Comparison of ENCODE assay signal across 1 cellular context in the genomic region with DNA sequence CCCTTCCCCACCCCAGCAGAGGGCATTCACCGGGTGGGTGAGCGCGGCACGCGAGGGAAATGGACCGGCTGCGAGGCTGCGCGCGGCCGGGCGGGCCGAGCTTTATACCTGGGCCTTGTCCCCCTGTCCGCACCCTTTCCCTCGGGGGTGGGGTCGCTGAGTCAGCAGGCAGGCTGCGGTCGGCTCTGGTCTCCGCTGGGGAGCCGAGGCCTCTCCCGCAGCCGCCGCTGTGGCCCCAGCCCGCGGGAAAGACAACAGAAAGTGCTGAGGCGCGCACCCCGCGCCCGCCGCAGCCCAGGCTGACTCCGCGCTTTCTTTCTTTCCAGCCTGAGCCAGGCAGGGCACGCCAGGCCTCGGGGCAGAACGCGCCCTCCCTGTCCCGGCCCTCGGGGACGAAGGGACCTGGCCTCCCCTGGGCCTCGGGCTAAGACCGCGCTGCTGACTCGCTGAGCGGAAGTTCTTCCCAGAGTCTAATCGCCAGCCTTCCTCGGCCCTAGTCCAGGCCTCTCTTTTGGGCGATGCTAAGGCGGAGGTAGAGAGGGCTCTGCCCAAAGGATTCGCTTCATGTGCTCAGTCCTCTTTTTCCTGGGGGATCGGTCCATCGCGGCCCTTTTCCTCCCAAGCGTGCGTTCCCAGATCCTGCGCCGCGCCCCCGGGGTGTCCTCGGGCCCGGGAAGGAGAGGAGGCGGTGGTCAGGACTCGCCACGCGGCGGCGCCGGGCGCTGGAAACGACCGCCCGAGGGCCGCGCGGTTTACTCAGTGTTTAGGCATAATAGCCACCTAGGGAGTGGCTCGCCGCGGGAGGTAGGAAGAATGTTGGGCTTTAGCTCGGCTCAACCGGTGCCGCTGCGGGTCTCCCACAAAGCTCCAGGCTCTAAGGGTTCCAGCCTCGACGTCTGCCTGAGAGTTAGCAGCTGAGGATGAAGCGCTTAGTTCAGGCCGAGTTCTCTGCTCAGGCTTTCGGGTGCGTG.
TF ChIP-seq lines count a peak whose summit lies in the region.

A gene with protein sequence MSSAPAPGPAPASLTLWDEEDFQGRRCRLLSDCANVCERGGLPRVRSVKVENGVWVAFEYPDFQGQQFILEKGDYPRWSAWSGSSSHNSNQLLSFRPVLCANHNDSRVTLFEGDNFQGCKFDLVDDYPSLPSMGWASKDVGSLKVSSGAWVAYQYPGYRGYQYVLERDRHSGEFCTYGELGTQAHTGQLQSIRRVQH (minus strand): TSS at position 78 of the 971 bp plus-strand sequence. CDS start 246 bp downstream, outside the sequence.

TF ChIP-seq in HEK293, 187 proteins besides CTCF, POLR2A, EP300 and RAD21 (continued from another document):
- TF ChIP-seq ZIC2 (tag by site-specific recombination; IDR thresholded peaks at IDR 0.05) = peak; percentile 56
- TF ChIP-seq ZNF529 (tag by site-specific recombination; IDR thresholded peaks at IDR 0.05; ENCODE audit: insufficient replicate concordance) = no peak
- TF ChIP-seq BCL11A (tag by site-specific recombination; IDR thresholded peaks at IDR 0.05; ENCODE audit: low read depth) = no peak
- no peak for TF ChIP-seq ZNF623 (tag by site-specific recombination; IDR thresholded peaks at IDR 0.05)
- TF ChIP-seq ZNF23 (tag by site-specific recombination; IDR thresholded peaks at IDR 0.05; ENCODE audit: borderline replicate concordance) = no peak
- TF ChIP-seq ZBTB8A (tag by site-specific recombination; IDR thresholded peaks at IDR 0.05) = 0 out of 2 replicates have a peak, but pooled peaks have one; percentile 21
- TF ChIP-seq ZNF530 (tag by site-specific recombination; IDR thresholded peaks at IDR 0.05; ENCODE audit: low read depth) = no peak
- TF ChIP-seq ZBTB17 (tag by site-specific recombination; IDR thresholded peaks at IDR 0.05) = no peak
- TF ChIP-seq, protein P1, sequence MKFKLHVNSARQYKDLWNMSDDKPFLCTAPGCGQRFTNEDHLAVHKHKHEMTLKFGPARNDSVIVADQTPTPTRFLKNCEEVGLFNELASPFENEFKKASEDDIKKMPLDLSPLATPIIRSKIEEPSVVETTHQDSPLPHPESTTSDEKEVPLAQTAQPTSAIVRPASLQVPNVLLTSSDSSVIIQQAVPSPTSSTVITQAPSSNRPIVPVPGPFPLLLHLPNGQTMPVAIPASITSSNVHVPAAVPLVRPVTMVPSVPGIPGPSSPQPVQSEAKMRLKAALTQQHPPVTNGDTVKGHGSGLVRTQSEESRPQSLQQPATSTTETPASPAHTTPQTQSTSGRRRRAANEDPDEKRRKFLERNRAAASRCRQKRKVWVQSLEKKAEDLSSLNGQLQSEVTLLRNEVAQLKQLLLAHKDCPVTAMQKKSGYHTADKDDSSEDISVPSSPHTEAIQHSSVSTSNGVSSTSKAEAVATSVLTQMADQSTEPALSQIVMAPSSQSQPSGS (tag by site-specific recombination; IDR thresholded peaks at IDR 0.05; ENCODE audit: low read depth) = no peak
- TF ChIP-seq, protein P2, sequence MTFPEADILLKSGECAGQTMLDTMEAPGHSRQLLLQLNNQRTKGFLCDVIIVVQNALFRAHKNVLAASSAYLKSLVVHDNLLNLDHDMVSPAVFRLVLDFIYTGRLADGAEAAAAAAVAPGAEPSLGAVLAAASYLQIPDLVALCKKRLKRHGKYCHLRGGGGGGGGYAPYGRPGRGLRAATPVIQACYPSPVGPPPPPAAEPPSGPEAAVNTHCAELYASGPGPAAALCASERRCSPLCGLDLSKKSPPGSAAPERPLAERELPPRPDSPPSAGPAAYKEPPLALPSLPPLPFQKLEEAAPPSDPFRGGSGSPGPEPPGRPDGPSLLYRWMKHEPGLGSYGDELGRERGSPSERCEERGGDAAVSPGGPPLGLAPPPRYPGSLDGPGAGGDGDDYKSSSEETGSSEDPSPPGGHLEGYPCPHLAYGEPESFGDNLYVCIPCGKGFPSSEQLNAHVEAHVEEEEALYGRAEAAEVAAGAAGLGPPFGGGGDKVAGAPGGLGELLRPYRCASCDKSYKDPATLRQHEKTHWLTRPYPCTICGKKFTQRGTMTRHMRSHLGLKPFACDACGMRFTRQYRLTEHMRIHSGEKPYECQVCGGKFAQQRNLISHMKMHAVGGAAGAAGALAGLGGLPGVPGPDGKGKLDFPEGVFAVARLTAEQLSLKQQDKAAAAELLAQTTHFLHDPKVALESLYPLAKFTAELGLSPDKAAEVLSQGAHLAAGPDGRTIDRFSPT (tag by site-specific recombination; IDR thresholded peaks at IDR 0.05) = no peak
- no peak for TF ChIP-seq ZBTB48 (tag by site-specific recombination; IDR thresholded peaks at IDR 0.05)
- TF ChIP-seq ZNF184 (tag by site-specific recombination; IDR thresholded peaks at IDR 0.05) = no peak
- TF ChIP-seq ZNF138 (tag by site-specific recombination; IDR thresholded peaks at IDR 0.05; ENCODE audit: borderline replicate concordance) = no peak
- no peak for TF ChIP-seq ZNF621 (tag by site-specific recombination; IDR thresholded peaks at IDR 0.05)
- no peak for TF ChIP-seq ZNF514 (tag by site-specific recombination; IDR thresholded peaks at IDR 0.05)
- TF ChIP-seq, protein P3, sequence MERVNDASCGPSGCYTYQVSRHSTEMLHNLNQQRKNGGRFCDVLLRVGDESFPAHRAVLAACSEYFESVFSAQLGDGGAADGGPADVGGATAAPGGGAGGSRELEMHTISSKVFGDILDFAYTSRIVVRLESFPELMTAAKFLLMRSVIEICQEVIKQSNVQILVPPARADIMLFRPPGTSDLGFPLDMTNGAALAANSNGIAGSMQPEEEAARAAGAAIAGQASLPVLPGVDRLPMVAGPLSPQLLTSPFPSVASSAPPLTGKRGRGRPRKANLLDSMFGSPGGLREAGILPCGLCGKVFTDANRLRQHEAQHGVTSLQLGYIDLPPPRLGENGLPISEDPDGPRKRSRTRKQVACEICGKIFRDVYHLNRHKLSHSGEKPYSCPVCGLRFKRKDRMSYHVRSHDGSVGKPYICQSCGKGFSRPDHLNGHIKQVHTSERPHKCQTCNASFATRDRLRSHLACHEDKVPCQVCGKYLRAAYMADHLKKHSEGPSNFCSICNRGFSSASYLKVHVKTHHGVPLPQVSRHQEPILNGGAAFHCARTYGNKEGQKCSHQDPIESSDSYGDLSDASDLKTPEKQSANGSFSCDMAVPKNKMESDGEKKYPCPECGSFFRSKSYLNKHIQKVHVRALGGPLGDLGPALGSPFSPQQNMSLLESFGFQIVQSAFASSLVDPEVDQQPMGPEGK (tag by site-specific recombination; IDR thresholded peaks at IDR 0.05) = no peak
- TF ChIP-seq, protein P4, sequence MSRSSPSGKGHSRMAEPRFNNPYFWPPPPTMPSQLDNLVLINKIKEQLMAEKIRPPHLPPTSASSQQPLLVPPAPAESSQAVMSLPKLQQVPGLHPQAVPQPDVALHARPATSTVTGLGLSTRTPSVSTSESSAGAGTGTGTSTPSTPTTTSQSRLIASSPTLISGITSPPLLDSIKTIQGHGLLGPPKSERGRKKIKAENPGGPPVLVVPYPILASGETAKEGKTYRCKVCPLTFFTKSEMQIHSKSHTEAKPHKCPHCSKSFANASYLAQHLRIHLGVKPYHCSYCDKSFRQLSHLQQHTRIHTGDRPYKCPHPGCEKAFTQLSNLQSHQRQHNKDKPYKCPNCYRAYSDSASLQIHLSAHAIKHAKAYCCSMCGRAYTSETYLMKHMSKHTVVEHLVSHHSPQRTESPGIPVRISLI (tag by site-specific recombination; IDR thresholded peaks at IDR 0.05) = no peak
- TF ChIP-seq, protein P5, sequence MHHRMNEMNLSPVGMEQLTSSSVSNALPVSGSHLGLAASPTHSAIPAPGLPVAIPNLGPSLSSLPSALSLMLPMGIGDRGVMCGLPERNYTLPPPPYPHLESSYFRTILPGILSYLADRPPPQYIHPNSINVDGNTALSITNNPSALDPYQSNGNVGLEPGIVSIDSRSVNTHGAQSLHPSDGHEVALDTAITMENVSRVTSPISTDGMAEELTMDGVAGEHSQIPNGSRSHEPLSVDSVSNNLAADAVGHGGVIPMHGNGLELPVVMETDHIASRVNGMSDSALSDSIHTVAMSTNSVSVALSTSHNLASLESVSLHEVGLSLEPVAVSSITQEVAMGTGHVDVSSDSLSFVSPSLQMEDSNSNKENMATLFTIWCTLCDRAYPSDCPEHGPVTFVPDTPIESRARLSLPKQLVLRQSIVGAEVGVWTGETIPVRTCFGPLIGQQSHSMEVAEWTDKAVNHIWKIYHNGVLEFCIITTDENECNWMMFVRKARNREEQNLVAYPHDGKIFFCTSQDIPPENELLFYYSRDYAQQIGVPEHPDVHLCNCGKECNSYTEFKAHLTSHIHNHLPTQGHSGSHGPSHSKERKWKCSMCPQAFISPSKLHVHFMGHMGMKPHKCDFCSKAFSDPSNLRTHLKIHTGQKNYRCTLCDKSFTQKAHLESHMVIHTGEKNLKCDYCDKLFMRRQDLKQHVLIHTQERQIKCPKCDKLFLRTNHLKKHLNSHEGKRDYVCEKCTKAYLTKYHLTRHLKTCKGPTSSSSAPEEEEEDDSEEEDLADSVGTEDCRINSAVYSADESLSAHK (tag by site-specific recombination; IDR thresholded peaks at IDR 0.05) = no peak
- TF ChIP-seq, protein P6, sequence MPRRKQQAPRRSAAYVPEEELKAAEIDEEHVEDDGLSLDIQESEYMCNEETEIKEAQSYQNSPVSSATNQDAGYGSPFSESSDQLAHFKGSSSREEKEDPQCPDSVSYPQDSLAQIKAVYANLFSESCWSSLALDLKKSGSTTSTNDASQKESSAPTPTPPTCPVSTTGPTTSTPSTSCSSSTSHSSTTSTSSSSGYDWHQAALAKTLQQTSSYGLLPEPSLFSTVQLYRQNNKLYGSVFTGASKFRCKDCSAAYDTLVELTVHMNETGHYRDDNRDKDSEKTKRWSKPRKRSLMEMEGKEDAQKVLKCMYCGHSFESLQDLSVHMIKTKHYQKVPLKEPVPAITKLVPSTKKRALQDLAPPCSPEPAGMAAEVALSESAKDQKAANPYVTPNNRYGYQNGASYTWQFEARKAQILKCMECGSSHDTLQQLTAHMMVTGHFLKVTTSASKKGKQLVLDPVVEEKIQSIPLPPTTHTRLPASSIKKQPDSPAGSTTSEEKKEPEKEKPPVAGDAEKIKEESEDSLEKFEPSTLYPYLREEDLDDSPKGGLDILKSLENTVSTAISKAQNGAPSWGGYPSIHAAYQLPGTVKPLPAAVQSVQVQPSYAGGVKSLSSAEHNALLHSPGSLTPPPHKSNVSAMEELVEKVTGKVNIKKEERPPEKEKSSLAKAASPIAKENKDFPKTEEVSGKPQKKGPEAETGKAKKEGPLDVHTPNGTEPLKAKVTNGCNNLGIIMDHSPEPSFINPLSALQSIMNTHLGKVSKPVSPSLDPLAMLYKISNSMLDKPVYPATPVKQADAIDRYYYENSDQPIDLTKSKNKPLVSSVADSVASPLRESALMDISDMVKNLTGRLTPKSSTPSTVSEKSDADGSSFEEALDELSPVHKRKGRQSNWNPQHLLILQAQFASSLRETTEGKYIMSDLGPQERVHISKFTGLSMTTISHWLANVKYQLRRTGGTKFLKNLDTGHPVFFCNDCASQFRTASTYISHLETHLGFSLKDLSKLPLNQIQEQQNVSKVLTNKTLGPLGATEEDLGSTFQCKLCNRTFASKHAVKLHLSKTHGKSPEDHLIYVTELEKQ (tag by site-specific recombination; IDR thresholded peaks at IDR 0.05; ENCODE audit: borderline replicate concordance) = no peak
- peak; percentile 85 for TF ChIP-seq GLIS1 (tag by site-specific recombination; IDR thresholded peaks at IDR 0.05)
- no peak for TF ChIP-seq KLF10 (tag by site-specific recombination; IDR thresholded peaks at IDR 0.05)
- TF ChIP-seq GLIS2 (tag by site-specific recombination; IDR thresholded peaks at IDR 0.05) = no peak
